Comparison of ENCODE assay signal across 28 cellular contexts in genomic region chr4:158999849-159000248, GRCh38.
"Had no signal": no experiment of that assay in that cellular context is flagged by ENCODE, and none has a peak within 500 bp of the region (broad histone marks: within the 10 kb centered on the region; RNA-seq: fewer than 3 reads in every experiment).

No MANE protein-coding gene starts in this region.

- H3K4me3 Mint-ChIP-seq: dendritic cell treated with granulocyte-macrophage colony-stimulating factor and Interleukin-4, amounts not matched to agents 40 ng/mL and 50 ng/mL, for 4 days; effector memory CD8-positive, alpha-beta T cell; endodermal cell had no signal

- H3K4me2 ChIP-seq: hepatocyte had no signal

- H3K27me3 ChIP-seq: colonic mucosa, dorsolateral prefrontal cortex, esophagus muscularis mucosa, esophagus squamous epithelium, foreskin keratinocyte, gastrocnemius medialis, gastroesophageal sphincter, heart left ventricle, heart right ventricle, hepatocyte had no signal

- H3K9me3 ChIP-seq: colonic mucosa, esophagus muscularis mucosa, esophagus squamous epithelium, gastrocnemius medialis, gastroesophageal sphincter, heart left ventricle had no signal

- ATAC-seq: effector memory CD8-positive, alpha-beta T cell; esophagus mucosa; foreskin keratinocyte; gastrocnemius medialis; gastroesophageal sphincter; heart left ventricle; heart right ventricle had no signal

- H3K4me1 ChIP-seq: colonic mucosa had no signal

- H3K79me2 ChIP-seq: hepatocyte had no signal

- H2AFZ ChIP-seq: hepatocyte had no signal

- DNase-seq: colonic mucosa; cortex of kidney; dermis blood vessel endothelial cell; dorsolateral prefrontal cortex; effector CD4-positive, alpha-beta T cell; effector CD8-positive, alpha-beta T cell; effector memory CD4-positive, alpha-beta T cell; effector memory CD8-positive, alpha-beta T cell; endodermal cell; erythroblast; esophagus squamous epithelium; foreskin fibroblast; foreskin keratinocyte; foreskin melanocyte; gastrocnemius medialis; glutamatergic neuron; head of caudate nucleus; heart left ventricle; heart right ventricle had no signal

- H3K4me3 ChIP-seq: colonic mucosa, coronary artery, dorsolateral prefrontal cortex, esophagus muscularis mucosa, esophagus squamous epithelium, gastrocnemius medialis, gastroesophageal sphincter, heart left ventricle, heart right ventricle, hepatocyte had no signal

- H3K27ac Mint-ChIP-seq: dendritic cell treated with granulocyte-macrophage colony-stimulating factor and Interleukin-4, amounts not matched to agents 40 ng/mL and 50 ng/mL, for 4 days; effector memory CD8-positive, alpha-beta T cell; endodermal cell had no signal

- H3K36me3 ChIP-seq: colonic mucosa, esophagus muscularis mucosa, esophagus squamous epithelium, gastrocnemius medialis, gastroesophageal sphincter, heart left ventricle, heart right ventricle had no signal

- FAIRE-seq: endometrium, endothelial cell of umbilical vein, frontal cortex had no signal

- H3K27ac ChIP-seq: colonic mucosa, coronary artery, dorsolateral prefrontal cortex, esophagus muscularis mucosa, esophagus squamous epithelium, gastrocnemius medialis, gastroesophageal sphincter, heart left ventricle, heart right ventricle, hepatocyte had no signal

- H3K27me3 Mint-ChIP-seq: dendritic cell treated with granulocyte-macrophage colony-stimulating factor and Interleukin-4, amounts not matched to agents 40 ng/mL and 50 ng/mL, for 4 days had no signal

- H3K9me3 Mint-ChIP-seq: dendritic cell treated with granulocyte-macrophage colony-stimulating factor and Interleukin-4, amounts not matched to agents 40 ng/mL and 50 ng/mL, for 4 days; effector memory CD8-positive, alpha-beta T cell; endodermal cell had no signal
